Comparison of ENCODE assay signal across 1 cellular context in the genomic region with DNA sequence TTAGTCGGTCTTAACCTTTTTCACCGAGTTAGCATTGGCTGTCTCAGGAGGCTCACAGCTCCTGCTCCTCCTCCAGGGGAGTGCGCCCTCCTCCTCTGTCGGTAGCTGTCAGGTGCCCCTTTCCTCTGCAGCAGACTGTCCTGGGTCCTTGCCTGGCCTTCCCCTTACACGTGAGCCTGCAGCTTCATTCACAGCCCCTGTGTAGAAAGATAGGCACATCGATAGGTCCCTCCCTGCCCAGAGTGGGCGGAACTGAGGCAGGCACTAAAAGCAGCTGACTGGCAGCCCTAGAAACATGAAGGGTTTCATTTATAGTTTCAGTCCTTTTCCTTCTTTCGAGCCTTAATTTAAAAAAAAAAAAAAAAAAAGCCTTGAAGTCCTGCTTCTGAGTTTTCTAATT.
TF ChIP-seq lines count a peak whose summit lies in the region.

No MANE protein-coding gene starts in this region.

TF ChIP-seq in HEK293, 187 proteins besides CTCF, POLR2A, EP300 and RAD21 (continued from another document):
- TF ChIP-seq, protein P1, sequence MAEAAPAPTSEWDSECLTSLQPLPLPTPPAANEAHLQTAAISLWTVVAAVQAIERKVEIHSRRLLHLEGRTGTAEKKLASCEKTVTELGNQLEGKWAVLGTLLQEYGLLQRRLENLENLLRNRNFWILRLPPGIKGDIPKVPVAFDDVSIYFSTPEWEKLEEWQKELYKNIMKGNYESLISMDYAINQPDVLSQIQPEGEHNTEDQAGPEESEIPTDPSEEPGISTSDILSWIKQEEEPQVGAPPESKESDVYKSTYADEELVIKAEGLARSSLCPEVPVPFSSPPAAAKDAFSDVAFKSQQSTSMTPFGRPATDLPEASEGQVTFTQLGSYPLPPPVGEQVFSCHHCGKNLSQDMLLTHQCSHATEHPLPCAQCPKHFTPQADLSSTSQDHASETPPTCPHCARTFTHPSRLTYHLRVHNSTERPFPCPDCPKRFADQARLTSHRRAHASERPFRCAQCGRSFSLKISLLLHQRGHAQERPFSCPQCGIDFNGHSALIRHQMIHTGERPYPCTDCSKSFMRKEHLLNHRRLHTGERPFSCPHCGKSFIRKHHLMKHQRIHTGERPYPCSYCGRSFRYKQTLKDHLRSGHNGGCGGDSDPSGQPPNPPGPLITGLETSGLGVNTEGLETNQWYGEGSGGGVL (tag by site-specific recombination; IDR thresholded peaks at IDR 0.05), result no peak
- TF ChIP-seq ZNF629 (tag by site-specific recombination; IDR thresholded peaks at IDR 0.05), result no peak
- no peak for TF ChIP-seq GLI2 (tag by site-specific recombination; IDR thresholded peaks at IDR 0.05; ENCODE audit: borderline replicate concordance, low read depth)
- no peak for TF ChIP-seq ZNF2 (tag by site-specific recombination; IDR thresholded peaks at IDR 0.05)
- TF ChIP-seq ZFP37 (tag by site-specific recombination; IDR thresholded peaks at IDR 0.05), result no peak
- TF ChIP-seq ZNF426 (tag by site-specific recombination; IDR thresholded peaks at IDR 0.05), result no peak
- TF ChIP-seq, protein P2, sequence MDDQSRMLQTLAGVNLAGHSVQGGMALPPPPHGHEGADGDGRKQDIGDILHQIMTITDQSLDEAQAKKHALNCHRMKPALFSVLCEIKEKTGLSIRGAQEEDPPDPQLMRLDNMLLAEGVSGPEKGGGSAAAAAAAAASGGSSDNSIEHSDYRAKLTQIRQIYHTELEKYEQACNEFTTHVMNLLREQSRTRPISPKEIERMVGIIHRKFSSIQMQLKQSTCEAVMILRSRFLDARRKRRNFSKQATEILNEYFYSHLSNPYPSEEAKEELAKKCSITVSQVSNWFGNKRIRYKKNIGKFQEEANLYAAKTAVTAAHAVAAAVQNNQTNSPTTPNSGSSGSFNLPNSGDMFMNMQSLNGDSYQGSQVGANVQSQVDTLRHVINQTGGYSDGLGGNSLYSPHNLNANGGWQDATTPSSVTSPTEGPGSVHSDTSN (CRISPR knock-in tag; IDR thresholded peaks at IDR 0.05), result no peak
- peak; percentile 40 for TF ChIP-seq SP2 (tag by site-specific recombination; IDR thresholded peaks at IDR 0.05)
- no peak for TF ChIP-seq ZNF221 (tag by site-specific recombination; IDR thresholded peaks at IDR 0.05; ENCODE audit: borderline replicate concordance)
- no peak for TF ChIP-seq ZNF132 (tag by site-specific recombination; IDR thresholded peaks at IDR 0.05; ENCODE audit: borderline replicate concordance)
- no peak for TF ChIP-seq ZNF658 (tag by site-specific recombination; IDR thresholded peaks at IDR 0.05)
- peak; percentile 30; the same call in 1 of the 2 replicates for TF ChIP-seq SP3 (tag by site-specific recombination; IDR thresholded peaks at IDR 0.05)
- TF ChIP-seq ZNF335 (tag by site-specific recombination; conservative IDR thresholded peaks at IDR 0.05), result peak; percentile 22; the same call in 1 of the 2 replicates
- TF ChIP-seq AEBP2 (tag by site-specific recombination; IDR thresholded peaks at IDR 0.05; ENCODE audit: borderline replicate concordance), result no peak
- TF ChIP-seq ZNF416 (tag by site-specific recombination; IDR thresholded peaks at IDR 0.05), result no peak
- peak; percentile 63 for TF ChIP-seq ZBTB17 (tag by site-specific recombination; IDR thresholded peaks at IDR 0.05)
- no peak for TF ChIP-seq ZBTB1 (tag by site-specific recombination; IDR thresholded peaks at IDR 0.05)
- TF ChIP-seq, protein P3, sequence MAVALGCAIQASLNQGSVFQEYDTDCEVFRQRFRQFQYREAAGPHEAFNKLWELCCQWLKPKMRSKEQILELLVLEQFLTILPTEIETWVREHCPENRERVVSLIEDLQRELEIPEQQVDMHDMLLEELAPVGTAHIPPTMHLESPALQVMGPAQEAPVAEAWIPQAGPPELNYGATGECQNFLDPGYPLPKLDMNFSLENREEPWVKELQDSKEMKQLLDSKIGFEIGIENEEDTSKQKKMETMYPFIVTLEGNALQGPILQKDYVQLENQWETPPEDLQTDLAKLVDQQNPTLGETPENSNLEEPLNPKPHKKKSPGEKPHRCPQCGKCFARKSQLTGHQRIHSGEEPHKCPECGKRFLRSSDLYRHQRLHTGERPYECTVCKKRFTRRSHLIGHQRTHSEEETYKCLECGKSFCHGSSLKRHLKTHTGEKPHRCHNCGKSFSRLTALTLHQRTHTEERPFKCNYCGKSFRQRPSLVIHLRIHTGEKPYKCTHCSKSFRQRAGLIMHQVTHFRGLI (tag by site-specific recombination; IDR thresholded peaks at IDR 0.05), result no peak
